ENCODE assay signal across 1 cellular context in the genomic region with DNA sequence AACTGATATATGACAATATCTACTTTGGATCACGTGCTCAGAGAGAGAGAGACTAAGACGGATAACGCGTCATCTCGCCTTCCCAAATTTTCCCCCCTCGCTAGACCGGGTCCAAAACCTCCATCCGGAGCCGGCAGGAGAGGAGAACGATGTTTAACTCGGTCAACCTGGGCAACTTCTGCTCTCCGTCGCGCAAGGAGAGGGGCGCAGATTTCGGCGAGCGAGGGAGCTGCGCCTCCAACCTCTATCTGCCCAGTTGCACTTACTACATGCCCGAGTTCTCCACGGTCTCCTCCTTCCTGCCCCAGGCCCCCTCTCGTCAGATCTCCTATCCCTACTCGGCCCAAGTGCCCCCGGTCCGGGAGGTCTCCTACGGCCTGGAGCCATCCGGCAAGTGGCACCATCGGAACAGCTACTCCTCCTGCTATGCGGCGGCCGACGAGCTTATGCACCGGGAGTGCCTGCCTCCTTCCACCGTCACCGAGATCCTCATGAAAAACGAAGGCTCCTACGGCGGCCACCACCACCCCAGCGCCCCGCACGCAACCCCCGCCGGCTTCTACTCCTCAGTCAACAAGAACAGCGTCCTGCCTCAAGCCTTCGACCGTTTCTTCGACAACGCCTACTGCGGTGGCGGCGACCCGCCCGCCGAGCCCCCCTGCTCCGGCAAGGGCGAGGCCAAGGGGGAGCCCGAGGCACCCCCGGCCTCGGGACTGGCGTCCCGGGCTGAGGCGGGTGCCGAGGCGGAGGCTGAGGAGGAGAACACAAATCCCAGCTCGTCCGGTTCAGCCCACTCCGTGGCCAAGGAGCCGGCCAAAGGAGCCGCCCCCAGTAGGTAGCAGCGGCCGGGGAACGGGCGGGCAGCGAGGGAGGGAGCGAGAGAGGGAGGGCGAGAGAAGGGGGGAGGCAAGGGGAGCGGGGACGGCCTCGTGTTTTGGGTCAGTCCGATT.
TF ChIP-seq lines count a peak whose summit lies in the region.

TSS of gene HOXC11 (plus strand) at position 34 of the 950 bp plus-strand sequence. CDS start at position 150, 116 bp downstream.

TF ChIP-seq in GM12878, 131 proteins besides CTCF, POLR2A, EP300 and RAD21 (continued from another document):
- TF ChIP-seq HSF1 (IDR thresholded peaks at IDR 0.05; ENCODE audit: low read depth, low read length) (no peak), JUNB (IDR thresholded peaks at IDR 0.05) (no peak), BMI1 (IDR thresholded peaks at IDR 0.05; ENCODE audit: borderline replicate concordance) (no peak), RB1 (IDR thresholded peaks at IDR 0.05; ENCODE audit: borderline replicate concordance) (no peak), SUZ12 (IDR thresholded peaks at IDR 0.05; ENCODE audit: unreplicated experiment) (peak; percentile 98), GATAD2B (conservative IDR thresholded peaks at IDR 0.05; ENCODE audit: low read depth) (no peak), EZH2 (IDR thresholded peaks at IDR 0.05; ENCODE audit: borderline replicate concordance, control insufficient read depth, low read depth, low read length) (0 out of 2 replicates have a peak, but pooled peaks have one; percentile 34), MYC (IDR thresholded peaks at IDR 0.05; ENCODE audit: insufficient read depth, insufficient read length, insufficient replicate concordance, low read length, severe bottlenecking) (no peak)
